Comparison of ENCODE assay signal across 20 cellular contexts in genomic region chr4:55868691-55869090, GRCh38.
"Had no signal": no experiment of that assay in that cellular context is flagged by ENCODE, and none has a peak within 500 bp of the region (broad histone marks: within the 10 kb centered on the region; RNA-seq: fewer than 3 reads in every experiment).

No MANE protein-coding gene starts in this region.

- H3K9ac ChIP-seq: neural progenitor cell had no signal

- H3K27me3 ChIP-seq: foreskin keratinocyte, neural progenitor cell, spleen, upper lobe of right lung had no signal

- H3K4me3 ChIP-seq: lower lobe of right lung, neural progenitor cell, spleen, upper lobe of right lung had no signal

- H3K4me1 Mint-ChIP-seq: neural progenitor cell had no signal

- H3K9me3 Mint-ChIP-seq: activated B cell treated with CpG ODN at 0.5 μM for 24 hours; activated CD8-positive, alpha-beta T cell treated with anti-CD3 and anti-CD28 coated beads for 36 hours; activated T-cell treated with anti-CD3 and anti-CD28 coated beads, Interleukin-2, amount 50 U/mL, for 24 hours; brain; naive thymus-derived CD8-positive, alpha-beta T cell; neural progenitor cell; T-helper 1 cell treated with Interleukin-12 subunit alpha and Interleukin-12 subunit beta and Interleukin-4 antibody, amounts not matched to agents 30 μg/mL and 1 μg/mL, for 36 hours had no signal

- DNase-seq: activated B cell treated with CpG ODN at 0.5 μM for 24 hours; activated CD4-positive, alpha-beta T cell treated with anti-CD3 and anti-CD28 coated beads for 36 hours; activated CD8-positive, alpha-beta T cell treated with anti-CD3 and anti-CD28 coated beads for 36 hours; activated naive CD4-positive, alpha-beta T cell treated with Interleukin-2 at 50 U/mL for 16 hours; activated T-cell treated with anti-CD3 and anti-CD28 coated beads, Interleukin-2, amount 50 U/mL, for 24 hours; anterior cingulate cortex; foreskin keratinocyte; kidney; lower lobe of right lung; naive thymus-derived CD8-positive, alpha-beta T cell; retina; spleen; stimulated activated CD4-positive, alpha-beta T cell treated with anti-CD3 and anti-CD28 coated beads, Interleukin-4, amount 100 ng/mL, for 1 hour; stimulated activated naive CD4-positive, alpha-beta T cell; T1000; upper lobe of right lung had no signal

- H3K4me3 Mint-ChIP-seq: activated B cell treated with CpG ODN at 0.5 μM for 24 hours; activated CD4-positive, alpha-beta T cell treated with anti-CD3 and anti-CD28 coated beads for 36 hours; activated CD8-positive, alpha-beta T cell treated with anti-CD3 and anti-CD28 coated beads for 36 hours; activated T-cell treated with anti-CD3 and anti-CD28 coated beads, Interleukin-2, amount 50 U/mL, for 24 hours; brain; naive thymus-derived CD8-positive, alpha-beta T cell; neural progenitor cell; T-helper 1 cell treated with Interleukin-12 subunit alpha and Interleukin-12 subunit beta and Interleukin-4 antibody, amounts not matched to agents 30 μg/mL and 1 μg/mL, for 36 hours had no signal

- H3K9me3 ChIP-seq: lower lobe of right lung, spleen, upper lobe of right lung had no signal

- H3K27ac ChIP-seq: foreskin keratinocyte, lower lobe of right lung, neural progenitor cell, spleen, upper lobe of right lung had no signal

- H3K4me1 ChIP-seq: neural progenitor cell had no signal

- H3K27ac Mint-ChIP-seq: activated B cell treated with CpG ODN at 0.5 μM for 24 hours; activated CD4-positive, alpha-beta T cell treated with anti-CD3 and anti-CD28 coated beads for 36 hours; activated CD8-positive, alpha-beta T cell treated with anti-CD3 and anti-CD28 coated beads for 36 hours; activated T-cell treated with anti-CD3 and anti-CD28 coated beads, Interleukin-2, amount 50 U/mL, for 24 hours; neural progenitor cell; T-helper 1 cell treated with Interleukin-12 subunit alpha and Interleukin-12 subunit beta and Interleukin-4 antibody, amounts not matched to agents 30 μg/mL and 1 μg/mL, for 36 hours had no signal

- H3K27me3 Mint-ChIP-seq: activated B cell treated with CpG ODN at 0.5 μM for 24 hours; activated CD4-positive, alpha-beta T cell treated with anti-CD3 and anti-CD28 coated beads for 36 hours; activated CD8-positive, alpha-beta T cell treated with anti-CD3 and anti-CD28 coated beads for 36 hours; activated T-cell treated with anti-CD3 and anti-CD28 coated beads, Interleukin-2, amount 50 U/mL, for 24 hours; brain; naive thymus-derived CD8-positive, alpha-beta T cell had no signal

- ATAC-seq: activated CD4-positive, alpha-beta T cell treated with anti-CD3 and anti-CD28 coated beads for 36 hours; activated CD8-positive, alpha-beta T cell treated with anti-CD3 and anti-CD28 coated beads for 36 hours; foreskin keratinocyte; left lobe of liver; lower lobe of right lung; naive thymus-derived CD8-positive, alpha-beta T cell; upper lobe of right lung had no signal
